Comparison of ENCODE assay signal across 18 cellular contexts in genomic region chr12:110940933-110941332, GRCh38. TPM values are rescaled to one million over a fixed set of nuclear protein-coding genes. Genes with fewer than 3 reads are reported as not detected.
DNase-seq lines count a peak whose midpoint lies in the region; ATAC-seq and TF ChIP-seq lines count a peak whose summit lies in the region.
"Had no signal": no experiment of that assay in that cellular context is flagged by ENCODE, and none has a peak within 500 bp of the region (broad histone marks: within the 10 kb centered on the region; RNA-seq: fewer than 3 reads in every experiment).

No MANE protein-coding gene starts in this region.

- peaks cover 12% of the 10 kb centered on the region for H3K9me3 ChIP-seq in psoas muscle
- H3K9me3 ChIP-seq: HAP-1 had no signal

- ATAC-seq in psoas muscle (peak in 3 of 4 donors; percentile 23 to 67 (median 66)), HG02642 (IDR thresholded peaks at IDR 0.05; ENCODE audit: poor library complexity, unreplicated experiment) (no peak)
- no peak for ATAC-seq in activated CD8-positive, alpha-beta T cell treated with anti-CD3 and anti-CD28 coated beads, Interleukin-2, amount 10 ng/mL, durations not matched to agents 7 days and 5 days
- ATAC-seq: CD8-positive, alpha-beta T cell had no signal

- no peaks in the 10 kb centered on the region for H3K36me3 Mint-ChIP-seq in activated naive CD4-positive, alpha-beta T cell treated with anti-CD3 and anti-CD28 coated beads for 36 hours (ENCODE audit: low read depth)
- no peaks in the 10 kb centered on the region for H3K36me3 Mint-ChIP-seq in activated CD8-positive, alpha-beta T cell treated with anti-CD3 and anti-CD28 coated beads, Interleukin-2, amount 10 ng/mL, durations not matched to agents 7 days and 5 days (ENCODE audit: low read depth)
- H3K36me3 Mint-ChIP-seq: CD14-positive monocyte; CD8-positive, alpha-beta T cell had no signal

- DNase-seq in NCI-H82 (lab: John Stamatoyannopoulos, UW) (peak; percentile 27), NCI-H82 treated with DMSO at 0.1 percent for 48 hours (lab: John Stamatoyannopoulos, UW; ENCODE audit: unreplicated experiment) (no peak), NCI-H2171 (lab: John Stamatoyannopoulos, UW) (peak; percentile 84), ecto neural progenitor cell (ENCODE audit: low spot score) (peak; percentile 37), psoas muscle (no peak)
- DNase-seq in activated naive CD4-positive, alpha-beta T cell treated with anti-CD3 and anti-CD28 coated beads for 36 hours: no peak
- DNase-seq in activated CD8-positive, alpha-beta T cell treated with anti-CD3 and anti-CD28 coated beads, Interleukin-2, amount 10 ng/mL, durations not matched to agents 7 days and 5 days: no peak
- DNase-seq: CD8-positive, alpha-beta T cell; COR-L47; GM23248 had no signal

- H3K4me3 ChIP-seq in psoas muscle: no peak overlapping the region
- H3K4me3 ChIP-seq: GM23248, HAP-1 had no signal

- H3K27me3 ChIP-seq in psoas muscle (ENCODE audit: insufficient read depth in 3 of 3, low read length in 2 of 3): no peaks in the 10 kb centered on the region

- no peak overlapping the region for H3K27ac ChIP-seq in psoas muscle
- H3K27ac ChIP-seq: 22Rv1, GM23248 had no signal

- CTCF ChIA-PET in activated naive CD4-positive, alpha-beta T cell treated with anti-CD3 and anti-CD28 coated beads for 36 hours (lab: Charles Lee): interaction anchor here (1.3 kb wide), 1 partner anchor 9 kb away, joined by 5 read pairs; no protein-coding TSS in a partner anchor
- CTCF ChIA-PET in activated CD8-positive, alpha-beta T cell treated with anti-CD3 and anti-CD28 coated beads, Interleukin-2, amount 10 ng/mL, durations not matched to agents 7 days and 5 days (lab: Charles Lee): no interaction called here

- POLR2A ChIA-PET in activated CD8-positive, alpha-beta T cell treated with anti-CD3 and anti-CD28 coated beads, Interleukin-2, amount 10 ng/mL, durations not matched to agents 7 days and 5 days (lab: Charles Lee): no interaction called here

- peaks cover 6% of the 10 kb centered on the region for H3K9me3 Mint-ChIP-seq in activated naive CD4-positive, alpha-beta T cell treated with anti-CD3 and anti-CD28 coated beads for 36 hours
- no peaks in the 10 kb centered on the region for H3K9me3 Mint-ChIP-seq in activated CD8-positive, alpha-beta T cell treated with anti-CD3 and anti-CD28 coated beads, Interleukin-2, amount 10 ng/mL, durations not matched to agents 7 days and 5 days (ENCODE audit: insufficient read depth)

- WGBS in psoas muscle, 3 donors: 57 to 71% (median 62%) methylated on average over 7 of the region's 7 CpGs

- peaks cover 11% of the 10 kb centered on the region for H3K27me3 Mint-ChIP-seq in activated naive CD4-positive, alpha-beta T cell treated with anti-CD3 and anti-CD28 coated beads for 36 hours (ENCODE audit: low read depth)
- peaks cover 7% of the 10 kb centered on the region for H3K27me3 Mint-ChIP-seq in activated CD8-positive, alpha-beta T cell treated with anti-CD3 and anti-CD28 coated beads, Interleukin-2, amount 10 ng/mL, durations not matched to agents 7 days and 5 days (ENCODE audit: low read depth)

- intact Hi-C loops in psoas muscle (cut with DNase I): loop anchor here in 1 of 2 donors (2.0 kb wide), 1 partner anchor 360 kb away; no protein-coding TSS in a partner anchor
- intact Hi-C loops in activated naive CD4-positive, alpha-beta T cell treated with anti-CD3 and anti-CD28 coated beads for 36 hours (cut with micrococcal nuclease): no loop called here

- H3K4me1 Mint-ChIP-seq in activated naive CD4-positive, alpha-beta T cell treated with anti-CD3 and anti-CD28 coated beads for 36 hours (ENCODE audit: low read depth): peaks cover 7% of the 10 kb centered on the region
- peaks cover 7% of the 10 kb centered on the region for H3K4me1 Mint-ChIP-seq in activated CD8-positive, alpha-beta T cell treated with anti-CD3 and anti-CD28 coated beads, Interleukin-2, amount 10 ng/mL, durations not matched to agents 7 days and 5 days (ENCODE audit: low read depth)

- peaks cover 0 to under 1% of the 10 kb centered on the region in 2 donors for H3K36me3 ChIP-seq in psoas muscle (ENCODE audit: insufficient read depth in 1 of 2, low read depth in 1 of 2)
- H3K36me3 ChIP-seq: HAP-1 had no signal

- peaks cover 1% of the 10 kb centered on the region for H3K4me1 ChIP-seq in psoas muscle
- H3K4me1 ChIP-seq: HAP-1 had no signal

- H3K4me3 Mint-ChIP-seq in activated naive CD4-positive, alpha-beta T cell treated with anti-CD3 and anti-CD28 coated beads for 36 hours: no peak overlapping the region
- H3K4me3 Mint-ChIP-seq in activated CD8-positive, alpha-beta T cell treated with anti-CD3 and anti-CD28 coated beads, Interleukin-2, amount 10 ng/mL, durations not matched to agents 7 days and 5 days: no peak overlapping the region
- H3K4me3 Mint-ChIP-seq: CD8-positive, alpha-beta T cell had no signal

- no peak overlapping the region for H3K27ac Mint-ChIP-seq in activated naive CD4-positive, alpha-beta T cell treated with anti-CD3 and anti-CD28 coated beads for 36 hours
- H3K27ac Mint-ChIP-seq in activated CD8-positive, alpha-beta T cell treated with anti-CD3 and anti-CD28 coated beads, Interleukin-2, amount 10 ng/mL, durations not matched to agents 7 days and 5 days: no peak overlapping the region
- H3K27ac Mint-ChIP-seq: CD14-positive monocyte; CD8-positive, alpha-beta T cell had no signal

- TF ChIP-seq CTCF in psoas muscle (IDR thresholded peaks at IDR 0.05): no peak

RNA-seq across cellular contexts. Expression of gene MYL2, which starts 20.6 kb away (rescaled TPM):
- over 10,000 TPM in 3 of 4 donors, 1,000 to 10,000 TPM in 1; 8,427 to 31,606 (median 20,652) TPM for total RNA-seq in psoas muscle
- over 10,000 TPM in 2 of 3 donors, 1,000 to 10,000 TPM in 1; 7,765 to 17,490 (median 15,368) TPM for polyA plus RNA-seq in psoas muscle
- total RNA-seq in activated naive CD4-positive, alpha-beta T cell treated with anti-CD3 and anti-CD28 coated beads for 36 hours: not detected
- not detected for total RNA-seq in activated CD8-positive, alpha-beta T cell treated with anti-CD3 and anti-CD28 coated beads, Interleukin-2, amount 10 ng/mL, durations not matched to agents 7 days and 5 days
- total RNA-seq: A673; CD8-positive, alpha-beta T cell; Daoy; GM23248; HT1080 had no signal
- polyA plus RNA-seq: BJ, CD14-positive monocyte, GM23248 had no signal

Comparison
In these comparisons a context has a peak if more than half of its experiments do, and no peak if none do; other contexts are left out.
1. DNase-seq: peak in NCI-H82 (single experiment), NCI-H2171 (single experiment) and ecto neural progenitor cell (single experiment); none in NCI-H82 treated with DMSO at 0.1 percent for 48 hours (single experiment), psoas muscle (0 of 2), activated naive CD4-positive, alpha-beta T cell treated with anti-CD3 and anti-CD28 coated beads for 36 hours (single experiment) and activated CD8-positive, alpha-beta T cell treated with anti-CD3 and anti-CD28 coated beads, Interleukin-2, amount 10 ng/mL, durations not matched to agents 7 days and 5 days (single experiment).
2. ATAC-seq: peak in psoas muscle (3 of 4); none in activated CD8-positive, alpha-beta T cell treated with anti-CD3 and anti-CD28 coated beads, Interleukin-2, amount 10 ng/mL, durations not matched to agents 7 days and 5 days (single experiment) and HG02642 (single experiment).
3. RNA of gene MYL2, which starts 20.6 kb away (total RNA-seq): 8,427 to 31,606 TPM in psoas muscle; not detected in activated naive CD4-positive, alpha-beta T cell treated with anti-CD3 and anti-CD28 coated beads for 36 hours and not detected in activated CD8-positive, alpha-beta T cell treated with anti-CD3 and anti-CD28 coated beads, Interleukin-2, amount 10 ng/mL, durations not matched to agents 7 days and 5 days; every median in the first group is over 1,000 times any median in the second.